In genomic region chr4:182478475-182478874, GRCh38 we compare ENCODE assay signal across 8 cellular contexts.
DNase-seq lines count a peak whose midpoint lies in the region; ATAC-seq and TF ChIP-seq lines count a peak whose summit lies in the region.

No MANE protein-coding gene starts in this region.

- no peaks in the 10 kb centered on the region for H3K9me3 ChIP-seq in WERI-Rb-1 (ENCODE audit: severe bottlenecking)

- peak; percentile 86 for ATAC-seq in GM18861 (IDR thresholded peaks at IDR 0.05; ENCODE audit: unreplicated experiment)
- peak; percentile 61 for ATAC-seq in HG03457 (IDR thresholded peaks at IDR 0.05; ENCODE audit: unreplicated experiment)

- no peak for TF ChIP-seq CTCF in WERI-Rb-1 (IDR thresholded peaks at IDR 0.05; ENCODE audit: low read depth, low read length)

- no peak overlapping the region for H3K27ac ChIP-seq in WERI-Rb-1

- H3K36me3 ChIP-seq in WERI-Rb-1 = no peaks in the 10 kb centered on the region

- H3K4me3 ChIP-seq in WERI-Rb-1 (ENCODE audit: low read depth, low read length) = no peak overlapping the region

- H3K27me3 ChIP-seq in WERI-Rb-1 (ENCODE audit: insufficient read depth, low read depth, severe bottlenecking) = no peaks in the 10 kb centered on the region

- peak; percentile 25 for DNase-seq in AG08396 (ENCODE audit: low spot score)
- peak; percentile 78 for DNase-seq in NCI-H69 (lab: John Stamatoyannopoulos, UW)
- DNase-seq in cerebellum (ENCODE audit: low spot score) = peak; percentile 49
- DNase-seq in myocyte (ENCODE audit: low read depth) = peak; percentile 47
- no peak for DNase-seq in WERI-Rb-1
- no peak for DNase-seq in activated CD8-positive, alpha-beta memory T cell treated with anti-CD3 and anti-CD28 coated beads for 24 hours

Comparison
In these comparisons a context has a peak if more than half of its experiments do, and no peak if none do; other contexts are left out.
1. DNase-seq: peak in AG08396 (single experiment), NCI-H69 (single experiment), cerebellum (single experiment) and myocyte (single experiment); none in WERI-Rb-1 (single experiment) and activated CD8-positive, alpha-beta memory T cell treated with anti-CD3 and anti-CD28 coated beads for 24 hours (single experiment).